ENCODE assay signal across 10 cellular contexts in genomic region chr2:55120634-55121359, GRCh38.
A peak's percentile ranks its signal among the peaks of the same experiment; 100 is the strongest.
DNase-seq lines count a peak whose midpoint lies in the region; ATAC-seq and TF ChIP-seq lines count a peak whose summit lies in the region.
"Had no signal": no experiment of that assay in that cellular context is flagged by ENCODE, and none has a peak within 500 bp of the region (broad histone marks: within the 10 kb centered on the region; RNA-seq: fewer than 3 reads in every experiment).

No MANE protein-coding gene starts in this region.

- no peak for ATAC-seq in activated T-cell treated with anti-CD3 and anti-CD28 coated beads, Interleukin-2, amount 50 U/mL, for 4 hours
- ATAC-seq in GM18858 (IDR thresholded peaks at IDR 0.05; ENCODE audit: unreplicated experiment), result no peak

- no peak for TF ChIP-seq POLR2A in tibial nerve (IDR thresholded peaks at IDR 0.05)

- peak in 54 of 58 donors; percentile 16 to 87 (median 67) for DNase-seq in anterior cingulate cortex (lab: John Stamatoyannopoulos, UW)
- DNase-seq in left kidney (ENCODE audit: low read depth, low spot score), result peak; percentile 96
- DNase-seq in tibial nerve (ENCODE audit: low spot score in 2 of 2), result no peak
- no peak for DNase-seq in activated T-cell treated with anti-CD3 and anti-CD28 coated beads, Interleukin-2, amount 50 U/mL, for 4 hours
- no peak for DNase-seq in cerebellar nuclear complex (lab: John Stamatoyannopoulos, UW)
- no peak for DNase-seq in NCI-H446 treated with DMSO at 0.1 percent for 48 hours (lab: John Stamatoyannopoulos, UW)
- DNase-seq: activated B cell treated with CpG ODN at 0.5 μM for 24 hours, GOT3 had no signal

- whole genome bisulfite sequencing in tibial nerve, 2 donors, result 26 to 29% methylated on average over 8 of the region's 8 CpGs

- H3K4me1 ChIP-seq in Loucy (ENCODE audit: insufficient read depth, low read length, poor library complexity, severe bottlenecking) (peaks cover 44% of the 10 kb centered on the region), tibial nerve (peaks cover 0 to 19% (median 9%) of the 10 kb centered on the region in 4 donors)

- peak overlapping the region; percentile 47 for H2AFZ ChIP-seq in Loucy (ENCODE audit: low read length)

- no peaks in the 10 kb centered on the region for H3K4me1 Mint-ChIP-seq in activated T-cell treated with anti-CD3 and anti-CD28 coated beads, Interleukin-2, amount 50 U/mL, for 4 hours (ENCODE audit: low read depth)

- no peaks in the 10 kb centered on the region for H4K20me1 ChIP-seq in Loucy (ENCODE audit: insufficient read depth, low read length, poor library complexity, severe bottlenecking)

- H3K79me2 ChIP-seq in Loucy (ENCODE audit: insufficient read depth, low read length), result no peaks in the 10 kb centered on the region

- H3K27ac ChIP-seq in tibial nerve, result peak overlapping the region; percentile 32 to 67 (median 45)

- H3K4me3 ChIP-seq in Loucy (ENCODE audit: low read length, poor library complexity, severe bottlenecking) (peak overlapping the region; percentile 19), tibial nerve (no peak overlapping the region)

- peaks cover 3% of the 10 kb centered on the region for H3K27me3 Mint-ChIP-seq in activated T-cell treated with anti-CD3 and anti-CD28 coated beads, Interleukin-2, amount 50 U/mL, for 4 hours (ENCODE audit: low read depth)

- H3K9ac ChIP-seq in Loucy (ENCODE audit: low read depth, low read length, poor library complexity, severe bottlenecking), result peak overlapping the region; percentile 46

- peak overlapping the region; percentile 26 for H3K4me2 ChIP-seq in Loucy (ENCODE audit: low read depth, low read length, poor library complexity, severe bottlenecking)

- H3K36me3 Mint-ChIP-seq in activated T-cell treated with anti-CD3 and anti-CD28 coated beads, Interleukin-2, amount 50 U/mL, for 4 hours (ENCODE audit: insufficient read depth), result no peaks in the 10 kb centered on the region

- H3K9me3 ChIP-seq in Loucy (ENCODE audit: insufficient read depth, low read depth, low read length) (no peaks in the 10 kb centered on the region), tibial nerve (peaks cover 0 to 5% (median 0%) of the 10 kb centered on the region in 4 donors)

- no peaks in the 10 kb centered on the region for H3K9me2 ChIP-seq in Loucy (replicated peaks; ENCODE audit: low read depth, low read length)

- H3K36me3 ChIP-seq in Loucy (ENCODE audit: insufficient read depth, low read length) (no peaks in the 10 kb centered on the region), tibial nerve (no peaks in the 10 kb centered on the region)

- no peaks in the 10 kb centered on the region for H3F3A ChIP-seq in Loucy (ENCODE audit: low read depth)

- no peak for TF ChIP-seq CTCF in Loucy (conservative IDR thresholded peaks at IDR 0.05; ENCODE audit: low read length)
- no peak for TF ChIP-seq CTCF in tibial nerve (IDR thresholded peaks at IDR 0.05)

- no peak for TF ChIP-seq EP300 in tibial nerve (IDR thresholded peaks at IDR 0.05)

- no peak overlapping the region for H3K4me3 Mint-ChIP-seq in activated T-cell treated with anti-CD3 and anti-CD28 coated beads, Interleukin-2, amount 50 U/mL, for 4 hours
- H3K4me3 Mint-ChIP-seq: activated B cell treated with CpG ODN at 0.5 μM for 24 hours had no signal

- no peaks in the 10 kb centered on the region for H3K27me3 ChIP-seq in Loucy (ENCODE audit: insufficient read depth, low read length, poor library complexity, severe bottlenecking)
- H3K27me3 ChIP-seq in tibial nerve, result no peaks in the 10 kb centered on the region

- H3K9me3 Mint-ChIP-seq in activated T-cell treated with anti-CD3 and anti-CD28 coated beads, Interleukin-2, amount 50 U/mL, for 4 hours, result no peaks in the 10 kb centered on the region
- H3K9me3 Mint-ChIP-seq: activated B cell treated with CpG ODN at 0.5 μM for 24 hours had no signal

Comparison
In these comparisons a context has a peak if more than half of its experiments do, and no peak if none do; other contexts are left out.
1. DNase-seq: peak in anterior cingulate cortex (54 of 58) and left kidney (single experiment); none in tibial nerve (0 of 2), activated T-cell treated with anti-CD3 and anti-CD28 coated beads, Interleukin-2, amount 50 U/mL, for 4 hours (single experiment), cerebellar nuclear complex (0 of 2) and NCI-H446 treated with DMSO at 0.1 percent for 48 hours (single experiment).